21 cellular contexts compared by ENCODE assay signal in genomic region chr14:87067597-87067996, GRCh38.
"Had no signal": no experiment of that assay in that cellular context is flagged by ENCODE, and none has a peak within 500 bp of the region (broad histone marks: within the 10 kb centered on the region; RNA-seq: fewer than 3 reads in every experiment).

No MANE protein-coding gene starts in this region.

- H3K27me3 ChIP-seq: colonic mucosa, dorsolateral prefrontal cortex, esophagus muscularis mucosa, gastrocnemius medialis, heart left ventricle, left lung, right atrium auricular region, spleen, thyroid gland, upper lobe of right lung had no signal

- H3K9me3 ChIP-seq: colonic mucosa, esophagus muscularis mucosa, gastrocnemius medialis, heart left ventricle, left lung, right atrium auricular region, thyroid gland, upper lobe of right lung had no signal

- H3K27ac ChIP-seq: colonic mucosa, dorsolateral prefrontal cortex, esophagus muscularis mucosa, gastrocnemius medialis, heart left ventricle, left lung, right atrium auricular region, spleen, thyroid gland, upper lobe of right lung had no signal

- DNase-seq: activated CD4-positive, alpha-beta T cell treated with anti-CD3 and anti-CD28 coated beads, Interleukin-2, amount 50 U/mL, for 4 hours; activated naive CD4-positive, alpha-beta T cell treated with anti-CD3 and anti-CD28 coated beads for 36 hours; activated naive CD8-positive, alpha-beta T cell treated with anti-CD3 and anti-CD28 coated beads, Interleukin-2, amount 10 ng/mL, durations not matched to agents 7 days and 5 days; activated T-cell treated with anti-CD3 and anti-CD28 coated beads, Interleukin-2, amount 50 U/mL, for 48 hours; amniotic stem cell; colonic mucosa; dorsolateral prefrontal cortex; effector memory CD8-positive, alpha-beta T cell; gastrocnemius medialis; heart left ventricle; left lung; mammary epithelial cell; naive thymus-derived CD8-positive, alpha-beta T cell; spleen; stimulated activated CD4-positive, alpha-beta T cell treated with anti-CD3 and anti-CD28 coated beads, Interleukin-4, amount 100 ng/mL, for 24 hours; substantia nigra; T-cell; thyroid gland; upper lobe of right lung had no signal

- H3K36me3 ChIP-seq: colonic mucosa, esophagus muscularis mucosa, gastrocnemius medialis, heart left ventricle, left lung, right atrium auricular region, spleen, thyroid gland, upper lobe of right lung had no signal

- H3K4me3 ChIP-seq: colonic mucosa, dorsolateral prefrontal cortex, esophagus muscularis mucosa, gastrocnemius medialis, heart left ventricle, left lung, right atrium auricular region, spleen, thyroid gland, upper lobe of right lung had no signal

- H3K4me1 ChIP-seq: colonic mucosa, esophagus muscularis mucosa, gastrocnemius medialis, heart left ventricle, left lung, right atrium auricular region, spleen, thyroid gland, upper lobe of right lung had no signal
